10 cellular contexts compared by ENCODE assay signal in the genomic region with DNA sequence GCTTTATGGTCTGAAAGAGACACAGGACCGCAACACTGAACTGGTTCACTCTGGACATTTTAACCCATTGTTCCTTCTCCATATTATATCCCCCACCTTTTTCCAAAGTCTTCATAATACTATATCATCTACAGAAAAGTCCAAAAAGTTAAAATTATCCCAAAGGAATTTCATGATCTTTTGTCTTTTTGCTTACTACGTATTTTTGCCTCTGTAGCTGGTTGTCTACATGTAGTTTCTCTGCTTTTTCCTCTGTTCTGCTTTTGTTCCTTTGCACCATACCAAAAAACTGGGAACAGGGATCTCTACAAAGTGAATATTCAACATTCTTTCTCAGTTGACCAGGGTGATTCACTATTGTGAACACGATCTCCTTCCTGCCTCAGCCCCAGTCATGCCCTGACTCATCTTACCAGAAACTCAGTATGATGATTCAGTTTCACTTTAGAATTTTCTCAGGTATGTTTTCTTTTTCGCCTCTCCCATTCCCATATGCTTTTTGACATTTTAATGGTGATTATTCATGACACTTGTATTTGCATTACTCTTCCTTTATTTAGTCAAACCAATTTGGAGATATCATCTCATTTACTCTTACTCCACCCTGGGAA. TPM values are rescaled to one million over a fixed set of nuclear protein-coding genes. Genes with fewer than 3 reads are reported as not detected.
DNase-seq lines count a peak whose midpoint lies in the region; TF ChIP-seq lines count a peak whose summit lies in the region.
"Had no signal": no experiment of that assay in that cellular context is flagged by ENCODE, and none has a peak within 500 bp of the region (broad histone marks: within the 10 kb centered on the region; RNA-seq: fewer than 3 reads in every experiment).

No MANE protein-coding gene starts in this region.

- TF ChIP-seq CTCF in progenitor cell of endocrine pancreas (IDR thresholded peaks at IDR 0.05; ENCODE audit: unreplicated experiment): no peak

- H3K36me3 Mint-ChIP-seq in T-helper 1 cell treated with Interleukin-12 subunit alpha and Interleukin-12 subunit beta and Interleukin-4 antibody, amounts not matched to agents 30 μg/mL and 1 μg/mL, for 36 hours (ENCODE audit: low read depth): peaks cover 35% of the 10 kb centered on the region
- H3K36me3 Mint-ChIP-seq in progenitor cell of endocrine pancreas (ENCODE audit: insufficient read depth): peaks cover 8% of the 10 kb centered on the region

- peak overlapping the region; percentile 27 for H3K4me3 Mint-ChIP-seq in T-helper 1 cell treated with Interleukin-12 subunit alpha and Interleukin-12 subunit beta and Interleukin-4 antibody, amounts not matched to agents 30 μg/mL and 1 μg/mL, for 36 hours
- no peak overlapping the region for H3K4me3 Mint-ChIP-seq in progenitor cell of endocrine pancreas (ENCODE audit: low read depth)
- H3K4me3 Mint-ChIP-seq: central memory CD8-positive, alpha-beta T cell had no signal

- no peaks in the 10 kb centered on the region for H3K27me3 Mint-ChIP-seq in T-helper 1 cell treated with Interleukin-12 subunit alpha and Interleukin-12 subunit beta and Interleukin-4 antibody, amounts not matched to agents 30 μg/mL and 1 μg/mL, for 36 hours (ENCODE audit: low read depth)
- H3K27me3 Mint-ChIP-seq in progenitor cell of endocrine pancreas: no peaks in the 10 kb centered on the region
- H3K27me3 Mint-ChIP-seq: central memory CD8-positive, alpha-beta T cell had no signal

- DNase-seq in H4 (ENCODE audit: low spot score) (peak; percentile 27), epithelial cell of prostate (ENCODE audit: low read depth, low spot score) (peak; percentile 96), DMS79 treated with DMSO at 0.1 percent for 48 hours (lab: John Stamatoyannopoulos, UW) (no peak), progenitor cell of endocrine pancreas (ENCODE audit: low spot score, unreplicated experiment) (no peak), NCI-H1092 (lab: John Stamatoyannopoulos, UW) (no peak), amygdala (lab: John Stamatoyannopoulos, UW) (no peak)
- DNase-seq in stimulated activated CD4-positive, alpha-beta T cell treated with anti-CD3 and anti-CD28 coated beads, Interleukin-2, amount 100 ng/mL, for 4 hours (ENCODE audit: low read depth): peak; percentile 22
- DNase-seq: NCI-H526 treated with DMSO at 0.1 percent for 48 hours had no signal

- H3K27ac ChIP-seq in epithelial cell of prostate: peak overlapping the region; percentile 99

- peak overlapping the region; percentile 86 for H3K27ac Mint-ChIP-seq in T-helper 1 cell treated with Interleukin-12 subunit alpha and Interleukin-12 subunit beta and Interleukin-4 antibody, amounts not matched to agents 30 μg/mL and 1 μg/mL, for 36 hours
- no peak overlapping the region for H3K27ac Mint-ChIP-seq in progenitor cell of endocrine pancreas

- H3K9me3 Mint-ChIP-seq in T-helper 1 cell treated with Interleukin-12 subunit alpha and Interleukin-12 subunit beta and Interleukin-4 antibody, amounts not matched to agents 30 μg/mL and 1 μg/mL, for 36 hours: no peaks in the 10 kb centered on the region
- H3K9me3 Mint-ChIP-seq in progenitor cell of endocrine pancreas (ENCODE audit: low read depth): no peaks in the 10 kb centered on the region
- H3K9me3 Mint-ChIP-seq: central memory CD8-positive, alpha-beta T cell had no signal

- H3K4me1 Mint-ChIP-seq in T-helper 1 cell treated with Interleukin-12 subunit alpha and Interleukin-12 subunit beta and Interleukin-4 antibody, amounts not matched to agents 30 μg/mL and 1 μg/mL, for 36 hours (ENCODE audit: low read depth): peaks cover 21% of the 10 kb centered on the region
- H3K4me1 Mint-ChIP-seq in progenitor cell of endocrine pancreas (ENCODE audit: low read depth): no peaks in the 10 kb centered on the region
- H3K4me1 Mint-ChIP-seq: central memory CD8-positive, alpha-beta T cell had no signal

RNA-seq across cellular contexts. Expression of gene EMC4, which starts 14.4 kb away (rescaled TPM):
- 158 and 216 TPM in 2 replicates for total RNA-seq in H4 (2014; rRNA removed; shearing (Covaris generic))
- 97.8 and 101 TPM in 2 replicates for total RNA-seq in progenitor cell of endocrine pancreas

RNA-seq across cellular contexts. Expression of gene KATNBL1, which starts 29.4 kb away (rescaled TPM):
- total RNA-seq in H4 (2014; rRNA removed; shearing (Covaris generic)): 38.2 and 40.1 TPM in 2 replicates
- total RNA-seq in progenitor cell of endocrine pancreas: 63.0 and 71.4 TPM in 2 replicates

Comparison
In these comparisons a context has a peak if more than half of its experiments do, and no peak if none do; other contexts are left out.
1. DNase-seq: peak in H4 (single experiment), epithelial cell of prostate (single experiment) and stimulated activated CD4-positive, alpha-beta T cell treated with anti-CD3 and anti-CD28 coated beads, Interleukin-2, amount 100 ng/mL, for 4 hours (single experiment); none in DMS79 treated with DMSO at 0.1 percent for 48 hours (single experiment), progenitor cell of endocrine pancreas (single experiment), NCI-H1092 (single experiment) and amygdala (0 of 56).